8 cellular contexts compared by ENCODE assay signal in genomic region chr1:119948342-119949214, GRCh38. TPM values are rescaled to one million over a fixed set of nuclear protein-coding genes. Genes with fewer than 3 reads are reported as not detected.
DNase-seq lines count a peak whose midpoint lies in the region; ATAC-seq and TF ChIP-seq lines count a peak whose summit lies in the region.

No MANE protein-coding gene starts in this region.

- no peaks in the 10 kb centered on the region for H3K9me3 Mint-ChIP-seq in activated CD4-positive, alpha-beta T cell treated with anti-CD3 and anti-CD28 coated beads, Interleukin-2, amount 10 ng/mL, durations not matched to agents 7 days and 5 days

- H3K36me3 Mint-ChIP-seq in activated CD4-positive, alpha-beta T cell treated with anti-CD3 and anti-CD28 coated beads, Interleukin-2, amount 10 ng/mL, durations not matched to agents 7 days and 5 days (ENCODE audit: low read depth) = peaks cover 40% of the 10 kb centered on the region

- H3K4me1 ChIP-seq in lung (ENCODE audit: control insufficient read depth in 2 of 2, insufficient read depth in 2 of 2, low read length in 2 of 2) = no peaks in the 10 kb centered on the region

- POLR2A ChIA-PET in activated CD4-positive, alpha-beta T cell treated with anti-CD3 and anti-CD28 coated beads, Interleukin-2, amount 10 ng/mL, durations not matched to agents 7 days and 5 days (lab: Charles Lee) = no interaction called here

- peak; percentile 54 to 91 for DNase-seq in NCI-H526 (lab: John Stamatoyannopoulos, UW)
- peak; percentile 85 for DNase-seq in activated CD4-positive, alpha-beta T cell treated with anti-CD3 and anti-CD28 coated beads, Interleukin-2, amount 10 ng/mL, durations not matched to agents 7 days and 5 days
- peak; percentile 76 for DNase-seq in dermis blood vessel endothelial cell
- DNase-seq in lung (ENCODE audit: low spot score) = peak; percentile 79
- peak; percentile 37 for DNase-seq in stimulated activated CD8-positive, alpha-beta memory T cell treated with anti-CD3 and anti-CD28 coated beads, Interleukin-12 subunit alpha, Interleukin-12 subunit beta, amount 100 ng/mL, for 24 hours (ENCODE audit: extremely low read depth)

- 50 to 57% methylated on average over 6 of the region's 6 CpGs for WGBS in lung, 2 donors

- TF ChIP-seq CTCF in GM12875 (IDR thresholded peaks at IDR 0.05; ENCODE audit: borderline replicate concordance, insufficient read depth, low read depth, low read length) (peak; percentile 90), lung (IDR thresholded peaks at IDR 0.05; ENCODE audit: control extremely low read depth, extremely low read depth) (peak; percentile 67)

- no peak overlapping the region for H3K4me3 ChIP-seq in GM12875 (ENCODE audit: low read depth, low read length)
- no peak overlapping the region for H3K4me3 ChIP-seq in lung

- H3K4me1 Mint-ChIP-seq in activated CD4-positive, alpha-beta T cell treated with anti-CD3 and anti-CD28 coated beads, Interleukin-2, amount 10 ng/mL, durations not matched to agents 7 days and 5 days = peaks cover 4% of the 10 kb centered on the region

- H3K27me3 Mint-ChIP-seq in activated CD4-positive, alpha-beta T cell treated with anti-CD3 and anti-CD28 coated beads, Interleukin-2, amount 10 ng/mL, durations not matched to agents 7 days and 5 days = no peaks in the 10 kb centered on the region

- CTCF ChIA-PET in activated CD4-positive, alpha-beta T cell treated with anti-CD3 and anti-CD28 coated beads, Interleukin-2, amount 10 ng/mL, durations not matched to agents 7 days and 5 days (lab: Charles Lee) = interaction anchor here (0.7 to 1.3 kb wide), 7 partner anchors 8 to 25 kb away, joined by 3 to 5 read pairs (median 3); no protein-coding TSS in a partner anchor

- H3K36me3 ChIP-seq in lung (ENCODE audit: control insufficient read depth in 2 of 2, insufficient read depth in 2 of 2, low read length in 2 of 2) = peaks cover 0 to 18% of the 10 kb centered on the region in 2 donors

- H3K9me3 ChIP-seq in lung (ENCODE audit: control insufficient read depth in 2 of 2, insufficient read depth in 1 of 2, low read length in 1 of 2) = no peaks in the 10 kb centered on the region

- H3K4me3 Mint-ChIP-seq in activated CD4-positive, alpha-beta T cell treated with anti-CD3 and anti-CD28 coated beads, Interleukin-2, amount 10 ng/mL, durations not matched to agents 7 days and 5 days = no peak overlapping the region

- H3K27me3 ChIP-seq in lung (ENCODE audit: control insufficient read depth, insufficient read depth) = no peaks in the 10 kb centered on the region

- H3K27ac Mint-ChIP-seq in activated CD4-positive, alpha-beta T cell treated with anti-CD3 and anti-CD28 coated beads, Interleukin-2, amount 10 ng/mL, durations not matched to agents 7 days and 5 days = no peak overlapping the region

- peak; percentile 75 for ATAC-seq in HG03378 (IDR thresholded peaks at IDR 0.05; ENCODE audit: unreplicated experiment)
- ATAC-seq in lung (ENCODE audit: insufficient read depth, low FRiP score) = peak; percentile 90
- no peak for ATAC-seq in HG02610 (IDR thresholded peaks at IDR 0.05; ENCODE audit: unreplicated experiment)

- H3K27ac ChIP-seq in lung (ENCODE audit: low read depth in 1 of 2, low read length in 1 of 2) = no peak overlapping the region

RNA-seq across cellular contexts. Expression of gene ADAM30, which starts 52.3 kb away (rescaled TPM):
- not detected for total RNA-seq in activated CD4-positive, alpha-beta T cell treated with anti-CD3 and anti-CD28 coated beads, Interleukin-2, amount 10 ng/mL, durations not matched to agents 7 days and 5 days
- total RNA-seq in dermis blood vessel endothelial cell = not detected in 2 replicates
- not detected for total RNA-seq in lung
- polyA plus RNA-seq in lung = not detected
